ENCODE assay signal across 32 cellular contexts in genomic region chr7:41346878-41347277, GRCh38.
"Had no signal": no experiment of that assay in that cellular context is flagged by ENCODE, and none has a peak within 500 bp of the region (broad histone marks: within the 10 kb centered on the region; RNA-seq: fewer than 3 reads in every experiment).

No MANE protein-coding gene starts in this region.

- H3K36me3 Mint-ChIP-seq: naive thymus-derived CD8-positive, alpha-beta T cell; stimulated activated memory B cell treated with anti-CD40 and anti-IgM and Interleukin-4, amounts not matched to agents 10 μg/mL and 1 μg/mL and 100 μg/mL, for 72 hours; type B pancreatic cell had no signal

- H3K4me3 Mint-ChIP-seq: naive thymus-derived CD8-positive, alpha-beta T cell; natural killer cell treated with Interleukin-12 subunit alpha and Interleukin-12 subunit beta and Interleukin-15 and Interleukin-18, amount 100 ng/mL, for 72 hours; nephron progenitor cell; neural crest cell; stimulated activated memory B cell treated with anti-CD40 and anti-IgM and Interleukin-4, amounts not matched to agents 10 μg/mL and 1 μg/mL and 100 μg/mL, for 72 hours; stimulated activated naive CD8-positive, alpha-beta T cell treated with anti-CD3 and anti-CD28 coated beads, Interleukin-15, amount 100 ng/mL, for 72 hours; type B pancreatic cell had no signal

- H3K9me3 ChIP-seq: neutrophil, ovary, psoas muscle, spleen, suprapubic skin, testis, tibial artery, transverse colon, upper lobe of right lung, uterus had no signal

- H3K4me3 ChIP-seq: ovary, psoas muscle, skin epidermis, smooth muscle cell, spleen, suprapubic skin, testis, tibial artery, transverse colon, upper lobe of right lung, uterus had no signal

- H3K4me1 Mint-ChIP-seq: naive thymus-derived CD8-positive, alpha-beta T cell; nephron progenitor cell; neural crest cell; stimulated activated memory B cell treated with anti-CD40 and anti-IgM and Interleukin-4, amounts not matched to agents 10 μg/mL and 1 μg/mL and 100 μg/mL, for 72 hours; stimulated activated naive CD8-positive, alpha-beta T cell treated with anti-CD3 and anti-CD28 coated beads, Interleukin-15, amount 100 ng/mL, for 72 hours had no signal

- DNase-seq: naive thymus-derived CD8-positive, alpha-beta T cell; nephron progenitor cell; nucleus accumbens; ovary; posterior cingulate gyrus; psoas muscle; right cardiac atrium; spleen; stimulated activated CD4-positive, alpha-beta T cell treated with anti-CD3 and anti-CD28 coated beads, Interleukin-12 subunit alpha, Interleukin-12 subunit beta, amount 100 ng/mL, for 4 hours; stimulated activated CD4-positive, alpha-beta T cell treated with anti-CD3 and anti-CD28 coated beads, Interleukin-1b, Interleukin-23, amount 100 ng/mL, for 48 hours; stimulated activated CD4-positive, alpha-beta T cell treated with anti-CD3 and anti-CD28 coated beads, Interleukin-4, amount 100 ng/mL, for 1 hour; stimulated activated CD4-positive, alpha-beta T cell treated with anti-CD3 and anti-CD28 coated beads, Interleukin-4, amount 100 ng/mL, for 4 hours; stimulated activated CD8-positive, alpha-beta memory T cell treated with anti-CD3 and anti-CD28 coated beads, Interleukin-4, amount 100 ng/mL, for 48 hours; stimulated activated naive CD4-positive, alpha-beta T cell; stimulated activated naive CD8-positive, alpha-beta T cell treated with anti-CD3 and anti-CD28 coated beads, Interleukin-15, amount 100 ng/mL, for 72 hours; stimulated activated naive CD8-positive, alpha-beta T cell treated with anti-CD3 and anti-CD28 coated beads, Interleukin-15, Interleukin-2, amounts not matched to agents 100 U/mL and 50 U/mL, for 24 hours; substantia nigra; testis; tibial artery; transverse colon; upper lobe of right lung; uterus had no signal

- H3K36me3 ChIP-seq: neutrophil, ovary, spleen, suprapubic skin, tibial artery, transverse colon, upper lobe of right lung, uterus had no signal

- H3K27ac Mint-ChIP-seq: naive thymus-derived CD8-positive, alpha-beta T cell; natural killer cell treated with Interleukin-12 subunit alpha and Interleukin-12 subunit beta and Interleukin-15 and Interleukin-18, amount 100 ng/mL, for 72 hours; nephron progenitor cell; progenitor cell of endocrine pancreas; stimulated activated memory B cell treated with anti-CD40 and anti-IgM and Interleukin-4, amounts not matched to agents 10 μg/mL and 1 μg/mL and 100 μg/mL, for 72 hours; stimulated activated naive CD8-positive, alpha-beta T cell treated with anti-CD3 and anti-CD28 coated beads, Interleukin-15, amount 100 ng/mL, for 72 hours; type B pancreatic cell had no signal

- H3K9me3 Mint-ChIP-seq: stimulated activated memory B cell treated with anti-CD40 and anti-IgM and Interleukin-4, amounts not matched to agents 10 μg/mL and 1 μg/mL and 100 μg/mL, for 72 hours; type B pancreatic cell had no signal

- ATAC-seq: naive thymus-derived CD8-positive, alpha-beta T cell; natural killer cell treated with Interleukin-12 subunit alpha and Interleukin-12 subunit beta and Interleukin-15 and Interleukin-18, amount 100 ng/mL, for 72 hours; psoas muscle; right cardiac atrium; sciatic nerve; stimulated activated memory B cell treated with anti-CD40 and anti-IgM and Interleukin-4, amounts not matched to agents 10 μg/mL and 1 μg/mL and 100 μg/mL, for 72 hours; stimulated activated naive CD8-positive, alpha-beta T cell treated with anti-CD3 and anti-CD28 coated beads, Interleukin-15, amount 100 ng/mL, for 72 hours; stimulated activated naive CD8-positive, alpha-beta T cell treated with anti-CD3 and anti-CD28 coated beads, Interleukin-15, Interleukin-2, amounts not matched to agents 100 U/mL and 50 U/mL, for 24 hours; upper lobe of right lung had no signal

- H3K27me3 Mint-ChIP-seq: natural killer cell treated with Interleukin-12 subunit alpha and Interleukin-12 subunit beta and Interleukin-15 and Interleukin-18, amount 100 ng/mL, for 72 hours; progenitor cell of endocrine pancreas; type B pancreatic cell had no signal

- H3K27me3 ChIP-seq: neutrophil, ovary, spleen, suprapubic skin, testis, tibial artery, transverse colon, upper lobe of right lung, uterus had no signal
